8 cellular contexts compared by ENCODE assay signal in genomic region chr19:40347476-40348124, GRCh38. TPM values are rescaled to one million over a fixed set of nuclear protein-coding genes. Genes with fewer than 3 reads are reported as not detected.
A peak's percentile ranks its signal among the peaks of the same experiment; 100 is the strongest.
DNase-seq lines count a peak whose midpoint lies in the region; ATAC-seq and TF ChIP-seq lines count a peak whose summit lies in the region.

No MANE protein-coding gene starts in this region.

- TF ChIP-seq CTCF in activated CD8-positive, alpha-beta T cell treated with anti-CD3 and anti-CD28 coated beads for 36 hours (IDR thresholded peaks at IDR 0.05) = no peak

- peaks cover 26% of the 10 kb centered on the region for H3K4me1 Mint-ChIP-seq in activated CD4-positive, alpha-beta T cell treated with anti-CD3 and anti-CD28 coated beads for 36 hours
- H3K4me1 Mint-ChIP-seq in activated CD8-positive, alpha-beta T cell treated with anti-CD3 and anti-CD28 coated beads for 36 hours (ENCODE audit: low read depth) = peaks cover 29% of the 10 kb centered on the region

- no peaks in the 10 kb centered on the region for H3K4me1 ChIP-seq in iPS-20b (ENCODE audit: insufficient read depth, low read length)

- no peaks in the 10 kb centered on the region for H3K9me3 ChIP-seq in iPS-20b (ENCODE audit: insufficient read depth, low read depth, low read length)

- peak overlapping the region; percentile 91 for H3K4me3 ChIP-seq in iPS-20b (ENCODE audit: low read length)

- H3K27me3 ChIP-seq in iPS-20b (ENCODE audit: insufficient read depth, low read length) = no peaks in the 10 kb centered on the region

- peak overlapping the region; percentile 70 for H3K27ac Mint-ChIP-seq in activated CD4-positive, alpha-beta T cell treated with anti-CD3 and anti-CD28 coated beads for 36 hours
- peak overlapping the region; percentile 90 for H3K27ac Mint-ChIP-seq in activated CD8-positive, alpha-beta T cell treated with anti-CD3 and anti-CD28 coated beads for 36 hours

- no peaks in the 10 kb centered on the region for H3K36me3 ChIP-seq in iPS-20b (ENCODE audit: insufficient read depth, low read depth, low read length)

- no peaks in the 10 kb centered on the region for H3K27me3 Mint-ChIP-seq in activated CD4-positive, alpha-beta T cell treated with anti-CD3 and anti-CD28 coated beads for 36 hours
- H3K27me3 Mint-ChIP-seq in activated CD8-positive, alpha-beta T cell treated with anti-CD3 and anti-CD28 coated beads for 36 hours = no peaks in the 10 kb centered on the region

- H3K27ac ChIP-seq in iPS-20b (ENCODE audit: low read length) (no peak overlapping the region), temporal lobe (ENCODE audit: low read depth, low read length) (peak overlapping the region; percentile 27)

- no peak for ATAC-seq in activated CD4-positive, alpha-beta T cell treated with anti-CD3 and anti-CD28 coated beads for 36 hours
- ATAC-seq in activated CD8-positive, alpha-beta T cell treated with anti-CD3 and anti-CD28 coated beads for 36 hours = no peak
- ATAC-seq in GM18867 (IDR thresholded peaks at IDR 0.05; ENCODE audit: unreplicated experiment) = no peak

- CTCF ChIA-PET in activated CD4-positive, alpha-beta T cell treated with anti-CD3 and anti-CD28 coated beads for 36 hours (lab: Charles Lee) = interaction anchor here (0.6 to 1.5 kb wide), 6 partner anchors 43 to 881 kb away, joined by 3 to 7 read pairs (median 3); no protein-coding TSS in a partner anchor
- CTCF ChIA-PET in activated CD8-positive, alpha-beta T cell treated with anti-CD3 and anti-CD28 coated beads for 36 hours (lab: Charles Lee) = interaction anchor here (0.9 to 1.1 kb wide), 2 partner anchors 117 to 223 kb away, joined by 3 to 7 read pairs; no protein-coding TSS in a partner anchor

- no peak for DNase-seq in activated CD4-positive, alpha-beta T cell treated with anti-CD3 and anti-CD28 coated beads for 36 hours
- no peak for DNase-seq in activated CD4-positive, alpha-beta T cell treated with anti-CD3 and anti-CD28 coated beads, Interleukin-2, amount 50 U/mL, for 48 hours
- no peak for DNase-seq in activated CD8-positive, alpha-beta T cell treated with anti-CD3 and anti-CD28 coated beads for 36 hours
- DNase-seq in activated gamma-delta T cell (lab: John Stamatoyannopoulos, UW) = no peak
- no peak for DNase-seq in 8988T

- peak overlapping the region; percentile 96 for H3K4me3 Mint-ChIP-seq in activated CD4-positive, alpha-beta T cell treated with anti-CD3 and anti-CD28 coated beads for 36 hours
- H3K4me3 Mint-ChIP-seq in activated CD8-positive, alpha-beta T cell treated with anti-CD3 and anti-CD28 coated beads for 36 hours = peak overlapping the region; percentile 84

- no peaks in the 10 kb centered on the region for H3K9me3 Mint-ChIP-seq in activated CD4-positive, alpha-beta T cell treated with anti-CD3 and anti-CD28 coated beads for 36 hours (ENCODE audit: low read depth)
- no peaks in the 10 kb centered on the region for H3K9me3 Mint-ChIP-seq in activated CD8-positive, alpha-beta T cell treated with anti-CD3 and anti-CD28 coated beads for 36 hours

- POLR2A ChIA-PET in activated CD4-positive, alpha-beta T cell treated with anti-CD3 and anti-CD28 coated beads for 36 hours (lab: Charles Lee) = interaction anchor here (1.0 kb wide), 1 partner anchor 176 kb away, joined by 3 read pairs; no protein-coding TSS in a partner anchor
- POLR2A ChIA-PET in activated CD8-positive, alpha-beta T cell treated with anti-CD3 and anti-CD28 coated beads for 36 hours (lab: Charles Lee) = interaction anchor here (0.5 to 1.4 kb wide), 4 partner anchors 63 to 486 kb away, joined by 3 to 4 read pairs (median 3); partner anchors contain the start of genes AKT2 and BLVRB

- intact Hi-C loops in activated CD4-positive, alpha-beta T cell treated with anti-CD3 and anti-CD28 coated beads for 36 hours (cut with DNase I, micrococcal nuclease) = loop anchor here (1.0 to 5.0 kb wide), 20 partner anchors 18 to 1006 kb away; partner anchors contain the start of genes AKT2 (in 2 of the 2), SERTAD3 (in 2 of the 2), SHKBP1 (in 2 of the 2) and ACTMAP (in 1 of the 2)
- intact Hi-C loops in activated CD8-positive, alpha-beta T cell treated with anti-CD3 and anti-CD28 coated beads for 36 hours (cut with micrococcal nuclease) = no loop called here

- H3K9ac ChIP-seq in iPS-20b (ENCODE audit: low read depth, low read length) = peak overlapping the region; percentile 79; the same call in 1 of the 2 replicates

- no peaks in the 10 kb centered on the region for H3K36me3 Mint-ChIP-seq in activated CD4-positive, alpha-beta T cell treated with anti-CD3 and anti-CD28 coated beads for 36 hours (ENCODE audit: low read depth)
- peaks cover 2% of the 10 kb centered on the region for H3K36me3 Mint-ChIP-seq in activated CD8-positive, alpha-beta T cell treated with anti-CD3 and anti-CD28 coated beads for 36 hours (ENCODE audit: low read depth)

RNA-seq across cellular contexts. Expression of gene C19orf47, which starts 0.6 kb away (rescaled TPM):
- total RNA-seq in activated CD4-positive, alpha-beta T cell treated with anti-CD3 and anti-CD28 coated beads for 36 hours = 10 to 100 TPM; 15.8 to 17.7 TPM
- total RNA-seq in activated CD8-positive, alpha-beta T cell treated with anti-CD3 and anti-CD28 coated beads for 36 hours = 10 to 100 TPM; 17.5 to 18.0 TPM
- 7.1 TPM for total RNA-seq in temporal lobe

RNA-seq across cellular contexts. Expression of gene PLD3, which starts 0.9 kb away (rescaled TPM):
- 10 to 100 TPM; 57.8 to 69.1 TPM for total RNA-seq in activated CD4-positive, alpha-beta T cell treated with anti-CD3 and anti-CD28 coated beads for 36 hours
- 10 to 100 TPM; 54.4 to 56.7 TPM for total RNA-seq in activated CD8-positive, alpha-beta T cell treated with anti-CD3 and anti-CD28 coated beads for 36 hours
- 106 TPM for total RNA-seq in temporal lobe

RNA-seq across cellular contexts. Expression of gene HIPK4, which starts 42.4 kb away (rescaled TPM):
- under 1 TPM in 1 of 2 experiments, not detected in 1; 0.09 TPM for total RNA-seq in activated CD4-positive, alpha-beta T cell treated with anti-CD3 and anti-CD28 coated beads for 36 hours
- not detected for total RNA-seq in activated CD8-positive, alpha-beta T cell treated with anti-CD3 and anti-CD28 coated beads for 36 hours
- under 0.01 TPM for total RNA-seq in temporal lobe
